Comparison of ENCODE assay signal across 1 cellular context in the genomic region with DNA sequence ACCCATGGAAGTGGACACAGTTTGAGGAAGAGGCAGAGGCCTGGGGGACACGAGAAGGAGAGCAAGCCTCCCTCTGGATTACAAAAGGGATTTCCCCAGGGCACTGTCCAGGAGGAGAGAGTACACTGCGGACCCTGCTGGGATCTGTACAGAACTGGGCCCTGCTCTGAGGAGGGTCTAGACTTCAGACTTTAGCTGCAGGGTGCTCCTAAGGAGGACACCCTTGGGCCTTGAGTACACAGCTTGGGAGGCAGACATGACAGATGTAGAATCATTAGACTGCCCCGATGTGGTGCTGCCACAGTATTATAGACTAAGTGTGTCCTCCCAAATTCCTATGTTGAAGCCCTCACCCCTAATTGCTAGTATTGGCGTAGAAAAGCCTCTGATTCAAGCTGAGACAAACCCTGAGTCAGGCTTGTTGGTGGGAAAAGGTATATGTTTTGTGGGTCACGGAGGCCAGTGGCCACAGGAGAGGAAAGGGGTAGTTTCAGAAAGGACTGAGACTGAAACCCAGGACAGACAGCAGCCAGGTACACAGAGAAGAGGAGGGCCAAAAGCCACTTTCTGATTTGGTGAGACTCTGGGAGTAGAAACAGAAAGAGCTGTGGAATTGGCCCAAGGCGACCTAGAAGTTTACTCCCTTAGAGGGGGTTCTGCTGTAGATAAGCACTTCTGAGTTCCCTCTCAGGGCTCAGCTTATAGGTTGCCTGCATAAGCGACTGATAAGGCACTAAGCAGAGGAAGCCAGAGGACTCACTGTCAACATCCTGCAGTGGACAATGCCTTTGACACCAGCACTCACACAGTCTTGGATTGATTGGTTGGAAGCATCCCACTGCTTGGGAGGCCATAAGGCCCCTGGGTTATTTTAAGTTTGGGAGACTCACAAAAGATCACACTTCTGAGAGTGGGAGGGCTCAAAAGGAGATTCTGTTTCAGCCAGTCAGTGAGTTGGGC.
TF ChIP-seq lines count a peak whose summit lies in the region.

No MANE protein-coding gene starts in this region.

TF ChIP-seq in HEK293, 187 proteins besides CTCF, POLR2A, EP300 and RAD21 (continued from another document):
- TF ChIP-seq, protein P1, sequence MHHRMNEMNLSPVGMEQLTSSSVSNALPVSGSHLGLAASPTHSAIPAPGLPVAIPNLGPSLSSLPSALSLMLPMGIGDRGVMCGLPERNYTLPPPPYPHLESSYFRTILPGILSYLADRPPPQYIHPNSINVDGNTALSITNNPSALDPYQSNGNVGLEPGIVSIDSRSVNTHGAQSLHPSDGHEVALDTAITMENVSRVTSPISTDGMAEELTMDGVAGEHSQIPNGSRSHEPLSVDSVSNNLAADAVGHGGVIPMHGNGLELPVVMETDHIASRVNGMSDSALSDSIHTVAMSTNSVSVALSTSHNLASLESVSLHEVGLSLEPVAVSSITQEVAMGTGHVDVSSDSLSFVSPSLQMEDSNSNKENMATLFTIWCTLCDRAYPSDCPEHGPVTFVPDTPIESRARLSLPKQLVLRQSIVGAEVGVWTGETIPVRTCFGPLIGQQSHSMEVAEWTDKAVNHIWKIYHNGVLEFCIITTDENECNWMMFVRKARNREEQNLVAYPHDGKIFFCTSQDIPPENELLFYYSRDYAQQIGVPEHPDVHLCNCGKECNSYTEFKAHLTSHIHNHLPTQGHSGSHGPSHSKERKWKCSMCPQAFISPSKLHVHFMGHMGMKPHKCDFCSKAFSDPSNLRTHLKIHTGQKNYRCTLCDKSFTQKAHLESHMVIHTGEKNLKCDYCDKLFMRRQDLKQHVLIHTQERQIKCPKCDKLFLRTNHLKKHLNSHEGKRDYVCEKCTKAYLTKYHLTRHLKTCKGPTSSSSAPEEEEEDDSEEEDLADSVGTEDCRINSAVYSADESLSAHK (tag by site-specific recombination; IDR thresholded peaks at IDR 0.05): no peak
- TF ChIP-seq ZSCAN23 (tag by site-specific recombination; IDR thresholded peaks at IDR 0.05): no peak
- TF ChIP-seq ZNF335 (tag by site-specific recombination; conservative IDR thresholded peaks at IDR 0.05): no peak
